In the genomic region with DNA sequence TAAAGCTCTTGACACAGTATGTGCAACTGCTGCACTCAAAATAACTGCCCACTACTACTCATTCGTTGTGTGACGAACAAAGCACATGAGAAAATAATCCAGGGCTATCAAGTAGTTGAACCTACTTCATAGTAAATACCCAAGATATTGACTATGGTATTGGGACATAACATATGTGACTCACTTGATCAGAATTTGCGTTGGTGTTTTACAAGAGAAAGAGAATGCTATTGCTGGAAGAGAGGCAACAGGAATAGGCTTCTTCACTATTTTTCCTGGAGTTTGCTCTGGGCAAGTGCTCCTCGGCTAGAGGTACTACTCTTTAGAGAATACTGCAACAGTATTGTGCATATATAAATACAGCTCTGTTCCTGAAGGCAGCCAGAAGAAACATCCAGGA, we compare ENCODE assay signal across 30 cellular contexts. TPM values are rescaled to one million over a fixed set of nuclear protein-coding genes. Genes with fewer than 3 reads are reported as not detected.
DNase-seq lines count a peak whose midpoint lies in the region; ATAC-seq and TF ChIP-seq lines count a peak whose summit lies in the region.
"Had no signal": no experiment of that assay in that cellular context is flagged by ENCODE, and none has a peak within 500 bp of the region (broad histone marks: within the 10 kb centered on the region; RNA-seq: fewer than 3 reads in every experiment).

No MANE protein-coding gene starts in this region.

- H3K9me3 ChIP-seq in GM23248 (ENCODE audit: low read depth) = no peaks in the 10 kb centered on the region
- no peaks in the 10 kb centered on the region for H3K9me3 ChIP-seq in PC-3 (ENCODE audit: low read length)
- H3K9me3 ChIP-seq: colonic mucosa, left lung, psoas muscle, testis had no signal

- TF ChIP-seq CTCF in PC-3 (conservative IDR thresholded peaks at IDR 0.05; ENCODE audit: low read depth, low read length) (no peak), fibroblast of the aortic adventitia (IDR thresholded peaks at IDR 0.05; ENCODE audit: insufficient read depth, low read length) (no peak)

- H3F3A ChIP-seq in GM23248 (ENCODE audit: insufficient read depth) (no peaks in the 10 kb centered on the region), PC-3 (ENCODE audit: low read length, unreplicated experiment) (no peaks in the 10 kb centered on the region)

- ATAC-seq in PC-3 = no peak
- ATAC-seq: activated CD4-positive, CD25-positive, alpha-beta regulatory T cell treated with anti-CD3 and anti-CD28 coated beads, Interleukin-2, amount 50 U/mL, for 24 hours; activated T-helper 17 cell treated with anti-CD3 and anti-CD28 coated beads, Interleukin-2, amount 50 U/mL, for 72 hours; left lung; Panc1; psoas muscle had no signal

- WGBS in GM23248 (ENCODE audit: low coverage in 1 of 2, low lambda C conversion rate in 2 of 2, missing lambda C conversion rate in 2 of 2), 2 experiments = 85 to 92% methylated on average over 4 of the region's 4 CpGs

- POLR2A ChIA-PET in PC-3 (lab: Charles Lee; ENCODE audit: unreplicated experiment) = no interaction called here

- H3K4me2 ChIP-seq in GM23248 (ENCODE audit: unreplicated experiment) = no peak overlapping the region
- H3K4me2 ChIP-seq in PC-3 (ENCODE audit: low read length) = no peak overlapping the region

- H3K9ac ChIP-seq in GM23248 (no peak overlapping the region), PC-3 (ENCODE audit: low read length) (no peak overlapping the region)

- H3K79me2 ChIP-seq in GM23248 (ENCODE audit: insufficient read depth) (no peaks in the 10 kb centered on the region), PC-3 (ENCODE audit: low read length) (no peaks in the 10 kb centered on the region)

- H3K9me2 ChIP-seq in GM23248 (ENCODE audit: insufficient read depth) = no peaks in the 10 kb centered on the region
- H3K9me2 ChIP-seq in PC-3 (replicated peaks; ENCODE audit: low read length) = no peaks in the 10 kb centered on the region

- no peaks in the 10 kb centered on the region for H4K20me1 ChIP-seq in GM23248 (ENCODE audit: insufficient read depth)
- no peaks in the 10 kb centered on the region for H4K20me1 ChIP-seq in PC-3 (ENCODE audit: low read length)

- no TSS peak for BruUV-seq in PC-3 (replicated peaks; lab: Mats Ljungman, UMichigan)

- H3K4me1 ChIP-seq in GM23248 (ENCODE audit: insufficient read depth) (no peaks in the 10 kb centered on the region), PC-3 (ENCODE audit: insufficient read depth, low read length) (peaks cover 2% of the 10 kb centered on the region; the same call in 1 of the 2 replicates)
- H3K4me1 ChIP-seq: colonic mucosa, left lung, psoas muscle, testis had no signal

- intact Hi-C loops in PC-3 (cut with micrococcal nuclease) = no loop called here

- CTCF ChIA-PET in PC-3 (lab: Charles Lee) = no interaction called here

- H3K27ac ChIP-seq in GM23248 = no peak overlapping the region
- H3K27ac ChIP-seq in PC-3 (ENCODE audit: low read length) = no peak overlapping the region
- H3K27ac ChIP-seq: C4-2B, colonic mucosa, left lung, psoas muscle, testis had no signal

- H3K27me3 ChIP-seq in GM23248 (replicated peaks; ENCODE audit: insufficient read depth) = 0 out of 2 replicates have a peak, but pooled peaks cover 15% of the 10 kb centered on the region
- no peaks in the 10 kb centered on the region for H3K27me3 ChIP-seq in PC-3 (ENCODE audit: low read length)
- H3K27me3 ChIP-seq: colonic mucosa, testis had no signal

- DNase-seq in COLO829 (ENCODE audit: low spot score) = peak; percentile 59
- peak; percentile 5 for DNase-seq in GM23248
- DNase-seq in PC-3 = peak; percentile 49
- DNase-seq in fibroblast of the aortic adventitia (ENCODE audit: low read depth) = peak; percentile 24
- DNase-seq in activated CD4-positive, CD25-positive, alpha-beta regulatory T cell (lab: John Stamatoyannopoulos, UW) = no peak
- no peak for DNase-seq in SIG-M5 (lab: John Stamatoyannopoulos, UW)
- no peak for DNase-seq in anterior cingulate cortex (lab: John Stamatoyannopoulos, UW)
- DNase-seq: activated CD4-positive, alpha-beta memory T cell treated with anti-CD3 and anti-CD28 coated beads for 36 hours; activated CD8-positive, alpha-beta memory T cell treated with anti-CD3 and anti-CD28 coated beads, Interleukin-2, amount 50 U/mL, for 48 hours; activated naive CD4-positive, alpha-beta T cell treated with anti-CD3 and anti-CD28 coated beads, Interleukin-2, amount 50 U/mL, for 16 hours; amniotic stem cell; Calu3; colonic mucosa; DND-41; effector memory CD4-positive, alpha-beta T cell; erythroblast; Kasumi-1; left lung; naive B cell; NCI-H187 treated with DMSO at 0.1 percent for 48 hours; NCI-H510A treated with DMSO at 0.1 percent for 48 hours; nucleus accumbens; psoas muscle; SHP77 treated with DMSO at 0.1 percent for 48 hours; stimulated activated naive CD4-positive, alpha-beta T cell treated with Interleukin-2 at 50 U/mL for 16 hours; testis had no signal

- H2AFZ ChIP-seq in GM23248 (no peak overlapping the region), PC-3 (ENCODE audit: low read length) (no peak overlapping the region)

- in situ Hi-C loops in GM23248 (cut with MboI) = no loop called here

- H3K4me3 ChIP-seq in GM23248 (no peak overlapping the region), PC-3 (ENCODE audit: low read length) (no peak overlapping the region), fibroblast of the aortic adventitia (ENCODE audit: low read depth, low read length) (no peak overlapping the region)
- H3K4me3 ChIP-seq: colonic mucosa, left lung, psoas muscle, testis had no signal

- H3K36me3 ChIP-seq in GM23248 (ENCODE audit: low read depth) = no peaks in the 10 kb centered on the region
- no peaks in the 10 kb centered on the region for H3K36me3 ChIP-seq in PC-3 (ENCODE audit: low read depth, low read length)
- H3K36me3 ChIP-seq: colonic mucosa, left lung had no signal

RNA-seq across cellular contexts. Expression of a gene that starts 2.5 kb away (rescaled TPM):
- 0.65 and 9.9 TPM in 2 replicates for total RNA-seq in GM23248 (2014; rRNA removed; shearing (Covaris generic))
- polyA plus RNA-seq in GM23248 (2016; fragmentation: Nextera tagmentation; extraction: Ambion mirVana) = 0.43 and 1.7 TPM in 2 replicates
- total RNA-seq in PC-3 (2014; rRNA removed) (0.15 and 0.69 TPM in 2 replicates), fibroblast of the aortic adventitia (ENCODE audit: low replicate concordance) (0.36 and 1.2 TPM in 2 replicates)
- total RNA-seq: activated CD4-positive, alpha-beta memory T cell treated with anti-CD3 and anti-CD28 coated beads for 36 hours; activated T-helper 17 cell treated with anti-CD3 and anti-CD28 coated beads, Interleukin-2, amount 50 U/mL, for 72 hours; Calu3 had no signal

Comparison
In these comparisons a context has a peak if more than half of its experiments do, and no peak if none do; other contexts are left out.
1. DNase-seq: peak in COLO829 (single experiment), GM23248 (single experiment), PC-3 (single experiment) and fibroblast of the aortic adventitia (single experiment); none in activated CD4-positive, CD25-positive, alpha-beta regulatory T cell (0 of 4), SIG-M5 (single experiment) and anterior cingulate cortex (0 of 58).